12 cellular contexts compared by ENCODE assay signal in the genomic region with DNA sequence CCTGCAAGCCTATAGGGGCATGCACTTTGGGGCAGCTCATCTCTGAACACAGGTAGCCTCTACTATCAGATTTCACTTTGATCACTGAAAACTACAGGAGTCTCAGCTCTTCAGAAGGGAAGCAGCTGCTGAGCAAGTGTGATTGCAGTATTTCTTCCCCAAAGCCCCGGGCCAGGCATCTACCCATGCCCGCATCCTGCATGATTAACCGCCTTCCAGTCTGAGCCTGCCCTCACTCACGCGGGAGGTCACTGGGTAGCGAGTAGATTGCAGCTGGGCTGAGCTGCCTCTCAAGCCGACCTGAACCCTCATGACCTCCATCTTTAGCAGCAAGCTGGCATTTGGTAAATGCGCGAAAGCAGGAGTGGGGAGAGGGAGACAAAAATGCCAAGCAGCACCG.
DNase-seq lines count a peak whose midpoint lies in the region; ATAC-seq, FAIRE-seq and TF ChIP-seq lines count a peak whose summit lies in the region.
"Had no signal": no experiment of that assay in that cellular context is flagged by ENCODE, and none has a peak within 500 bp of the region (broad histone marks: within the 10 kb centered on the region; RNA-seq: fewer than 3 reads in every experiment).

No MANE protein-coding gene starts in this region.

- DNase-seq in EL (peak; percentile 37), MG63 (peak; percentile 68), H1 (ENCODE audit: low read depth in 1 of 2, low spot score in 2 of 2) (no peak), trophoblast cell (peak; percentile 98), DMS 273 treated with DMSO at 0.1 percent for 48 hours (lab: John Stamatoyannopoulos, UW) (no peak), SW480 (ENCODE audit: low spot score) (no peak)
- no peak for DNase-seq in activated CD4-positive, alpha-beta T cell treated with anti-CD3 and anti-CD28 coated beads, Interleukin-2, amount 50 U/mL, for 48 hours
- DNase-seq: erythroblast; SHP77; stimulated activated naive CD4-positive, alpha-beta T cell had no signal

- peak overlapping the region; percentile 29 for H3K4me3 ChIP-seq in MG63
- no peak overlapping the region for H3K4me3 ChIP-seq in H1 (ENCODE audit: extremely low read depth in 1 of 4, insufficient read depth in 2 of 4, low read depth in 3 of 4, low read length in 4 of 4)
- no peak overlapping the region for H3K4me3 ChIP-seq in trophoblast cell (ENCODE audit: low read depth, low read length)

- H3K18ac ChIP-seq in H1 (ENCODE audit: extremely low read depth, low read length): no peak overlapping the region
- H3K18ac ChIP-seq in trophoblast cell (ENCODE audit: low read length): no peak overlapping the region

- H3K14ac ChIP-seq in H1 (ENCODE audit: insufficient read length) (no peak overlapping the region), trophoblast cell (ENCODE audit: low read length) (no peak overlapping the region)

- H3K4ac ChIP-seq in H1 (replicated peaks; ENCODE audit: insufficient read length, low read depth, low read length) (no peak overlapping the region), trophoblast cell (ENCODE audit: low read depth, low read length) (no peak overlapping the region)

- no peak overlapping the region for H4K91ac ChIP-seq in H1 (replicated peaks; ENCODE audit: insufficient read length, low read length)
- no peak overlapping the region for H4K91ac ChIP-seq in trophoblast cell (ENCODE audit: low read depth, low read length)

- H3K4me1 ChIP-seq in H1 (replicated peaks in 1 of 4; ENCODE audit: control insufficient read depth in 3 of 4, insufficient read depth in 4 of 4, low read length in 3 of 4) (peaks cover 3 to 8% (median 5%) of the 10 kb centered on the region in 4 experiments; a peak in 4 of 7 replicates), trophoblast cell (ENCODE audit: control insufficient read depth in 1 of 2, insufficient read depth in 2 of 2, low read length in 2 of 2) (peaks cover 4 to 6% of the 10 kb centered on the region in 2 experiments)

- no peak overlapping the region for H2AK5ac ChIP-seq in H1 (ENCODE audit: low read depth, low read length)
- no peak overlapping the region for H2AK5ac ChIP-seq in trophoblast cell (ENCODE audit: low read length)

- ATAC-seq in HG02884 (IDR thresholded peaks at IDR 0.05; ENCODE audit: unreplicated experiment): no peak

- H2BK15ac ChIP-seq in H1 (ENCODE audit: low read length): no peak overlapping the region

- H4K8ac ChIP-seq in H1 (ENCODE audit: extremely low read depth, insufficient read depth, low read length) (no peak overlapping the region), trophoblast cell (ENCODE audit: low read depth, low read length) (no peak overlapping the region)

- H2AFZ ChIP-seq in H1 (ENCODE audit: low read length) (peak overlapping the region; percentile 35; the same call in 1 of the 2 replicates), trophoblast cell (ENCODE audit: insufficient read depth, low read length, poor library complexity) (no peak overlapping the region)

- CTCF ChIA-PET in H1 (lab: Charles Lee; ENCODE audit: partially characterized antibody): interaction anchor here (0.7 to 1.6 kb wide), 10 partner anchors 9 to 393 kb away, joined by 3 to 6 read pairs (median 4); no protein-coding TSS in a partner anchor

- H4K20me1 ChIP-seq in H1 (replicated peaks in 1 of 2; ENCODE audit: control insufficient read depth in 1 of 2, insufficient read depth in 2 of 2, low read length in 2 of 2): no peaks in the 10 kb centered on the region

- POLR2A ChIA-PET in H1 (lab: Charles Lee; ENCODE audit: partially characterized antibody): no interaction called here

- H3K9me3 ChIP-seq in MG63 (no peaks in the 10 kb centered on the region), H1 (ENCODE audit: insufficient read depth in 2 of 2, low read depth in 1 of 2, low read length in 1 of 2) (no peaks in the 10 kb centered on the region), trophoblast cell (ENCODE audit: insufficient read depth, low read depth, low read length) (peaks cover 3% of the 10 kb centered on the region)

- H3K56ac ChIP-seq in H1 (replicated peaks; ENCODE audit: insufficient read length, low read depth, low read length): no peak overlapping the region

- no peak overlapping the region for H2BK20ac ChIP-seq in H1 (ENCODE audit: low read length)

- H2BK12ac ChIP-seq in H1 (ENCODE audit: low read depth, low read length): no peak overlapping the region
- H2BK12ac ChIP-seq in trophoblast cell (ENCODE audit: low read length): no peak overlapping the region

- H3K79me2 ChIP-seq in H1 (ENCODE audit: control insufficient read depth in 1 of 2, insufficient read depth in 2 of 2, low read length in 2 of 2) (no peaks in the 10 kb centered on the region), trophoblast cell (ENCODE audit: control insufficient read depth, insufficient read depth, low read length, poor library complexity) (no peaks in the 10 kb centered on the region)

- TF ChIP-seq CTCF in H1 (IDR thresholded peaks at IDR 0.05; ENCODE audit: control extremely low read depth in 1 of 3, insufficient read depth in 1 of 3, low read depth in 1 of 3, low read length in 3 of 3): no peak

- H3K9ac ChIP-seq in H1 (replicated peaks in 1 of 4; ENCODE audit: extremely low read depth in 1 of 4, low read depth in 3 of 4, low read length in 3 of 4): no peak overlapping the region
- no peak overlapping the region for H3K9ac ChIP-seq in trophoblast cell (ENCODE audit: low read length)

- H4K5ac ChIP-seq in H1 (ENCODE audit: insufficient read length, low read depth, low read length): no peak overlapping the region

- H3K79me1 ChIP-seq in H1 (ENCODE audit: low read depth, low read length) (no peaks in the 10 kb centered on the region), trophoblast cell (ENCODE audit: low read length) (no peaks in the 10 kb centered on the region)

- no peak for TF ChIP-seq EP300 in H1 (IDR thresholded peaks at IDR 0.05; ENCODE audit: borderline replicate concordance in 1 of 2, low read depth in 2 of 2, low read length in 2 of 2)

- no peak for FAIRE-seq in H1 (lab: Jason Lieb, UNC)

- H2BK120ac ChIP-seq in H1 (replicated peaks; ENCODE audit: low read depth, low read length) (no peak overlapping the region), trophoblast cell (ENCODE audit: insufficient read depth, low read length, poor library complexity) (no peak overlapping the region)

- H3K23ac ChIP-seq in H1 (ENCODE audit: insufficient read length) (no peak overlapping the region), trophoblast cell (ENCODE audit: low read length) (no peak overlapping the region)

- H2BK5ac ChIP-seq in H1 (ENCODE audit: low read depth, low read length) (no peak overlapping the region), trophoblast cell (ENCODE audit: low read depth, low read length, poor library complexity) (no peak overlapping the region)

- H3K27me3 ChIP-seq in MG63 (no peaks in the 10 kb centered on the region), H1 (replicated peaks in 1 of 4; ENCODE audit: control insufficient read depth in 3 of 4, extremely low read depth in 1 of 4, insufficient read depth in 3 of 4, low read length in 3 of 4) (no peaks in the 10 kb centered on the region), trophoblast cell (ENCODE audit: insufficient read depth, low read length) (no peaks in the 10 kb centered on the region)

- no peak for TF ChIP-seq RAD21 in H1 (IDR thresholded peaks at IDR 0.05 in 1 of 2, conservative IDR thresholded peaks at IDR 0.05 in 1 of 2; ENCODE audit: low read depth in 2 of 2, low read length in 2 of 2)

- H3K23me2 ChIP-seq in H1 (ENCODE audit: low read depth, low read length): no peaks in the 10 kb centered on the region

- H3K4me2 ChIP-seq in H1 (ENCODE audit: insufficient read depth in 1 of 2, low read depth in 2 of 2, low read length in 2 of 2) (no peak overlapping the region), trophoblast cell (ENCODE audit: low read length) (no peak overlapping the region)

- WGBS in H1 (ENCODE audit: extremely low coverage in 1 of 2, insufficient coverage in 1 of 2, insufficient read length in 1 of 2, insufficient replicate concordance in 2 of 2, low coverage in 1 of 2, low lambda C conversion rate in 2 of 2, missing lambda C conversion rate in 1 of 2), 2 experiments: 73% methylated on average over 7 of the region's 10 CpGs; no CpG with 5 or more reads in 1 of the 2 experiments
- WGBS in trophoblast cell (ENCODE audit: extremely low coverage, insufficient coverage, insufficient read length): no CpG with 5 or more reads among the region's 10 CpGs

- H4K12ac ChIP-seq in trophoblast cell (ENCODE audit: low read depth, low read length): no peak overlapping the region

- TF ChIP-seq POLR2A in H1 (IDR thresholded peaks at IDR 0.05; ENCODE audit: control extremely low read depth in 1 of 2, low read depth in 2 of 2, low read length in 2 of 2): no peak

- H3K36me3 ChIP-seq in MG63: no peaks in the 10 kb centered on the region
- H3K36me3 ChIP-seq in H1 (ENCODE audit: control insufficient read depth in 2 of 4, insufficient read depth in 4 of 4, low read length in 3 of 4): no peaks in the 10 kb centered on the region
- H3K36me3 ChIP-seq in trophoblast cell (ENCODE audit: control insufficient read depth in 1 of 2, insufficient read depth in 2 of 2, low read length in 2 of 2): peaks cover 0 to 1% of the 10 kb centered on the region in 2 experiments

- H3K27ac ChIP-seq in H1 (ENCODE audit: low read depth, low read length) (no peak overlapping the region), trophoblast cell (ENCODE audit: low read depth, low read length) (no peak overlapping the region)
- H3K27ac ChIP-seq: VCaP had no signal

TF ChIP-seq in H1, 55 proteins besides CTCF, POLR2A, EP300 and RAD21 (continues in another document):
- TF ChIP-seq SIN3A (conservative IDR thresholded peaks at IDR 0.05 in 1 of 2, IDR thresholded peaks at IDR 0.05 in 1 of 2; ENCODE audit: low read depth in 1 of 2, low read length in 2 of 2) (no peak), GTF2F1 (IDR thresholded peaks at IDR 0.05; ENCODE audit: borderline replicate concordance, low read depth, low read length) (no peak), KDM4A (IDR thresholded peaks at IDR 0.05; ENCODE audit: low read depth, low read length, severe bottlenecking) (no peak), MAFK (IDR thresholded peaks at IDR 0.05; ENCODE audit: low read depth, low read length) (no peak), TCF12 (IDR thresholded peaks at IDR 0.05; ENCODE audit: low read depth, low read length) (no peak), EZH2 (IDR thresholded peaks at IDR 0.05; ENCODE audit: low read depth, low read length, severe bottlenecking) (no peak), CEBPB (IDR thresholded peaks at IDR 0.05; ENCODE audit: low read depth, low read length) (no peak), ASH2L (IDR thresholded peaks at IDR 0.05; ENCODE audit: low read length) (no peak), YY1 (IDR thresholded peaks at IDR 0.05; ENCODE audit: low read depth, low read length) (no peak), SP2 (IDR thresholded peaks at IDR 0.05; ENCODE audit: low read length) (no peak), CBX5 (IDR thresholded peaks at IDR 0.05; ENCODE audit: low read depth, low read length) (no peak)

Comparison
In these comparisons a context has a peak if more than half of its experiments do, and no peak if none do; other contexts are left out.
1. DNase-seq: peak in EL (single experiment), MG63 (single experiment) and trophoblast cell (2 of 2); none in H1 (0 of 2), activated CD4-positive, alpha-beta T cell treated with anti-CD3 and anti-CD28 coated beads, Interleukin-2, amount 50 U/mL, for 48 hours (0 of 2), DMS 273 treated with DMSO at 0.1 percent for 48 hours (single experiment) and SW480 (single experiment).